In genomic region chr2:73359915-73360697, GRCh38 we compare ENCODE assay signal across 12 cellular contexts. TPM values are rescaled to one million over a fixed set of nuclear protein-coding genes. Genes with fewer than 3 reads are reported as not detected.
DNase-seq lines count a peak whose midpoint lies in the region; ATAC-seq, FAIRE-seq and TF ChIP-seq lines count a peak whose summit lies in the region.
"Had no signal": no experiment of that assay in that cellular context is flagged by ENCODE, and none has a peak within 500 bp of the region (broad histone marks: within the 10 kb centered on the region; RNA-seq: fewer than 3 reads in every experiment).

No MANE protein-coding gene starts in this region.

- BruUV-seq in A673 (replicated peaks; lab: Mats Ljungman, UMichigan), result no TSS peak

- CTCF ChIA-PET in A673 (lab: Charles Lee), result interaction anchor here (0.9 to 1.4 kb wide), 3 partner anchors 9 to 68 kb away, joined by 4 read pairs; partner anchors contain the start of gene ALMS1

- H3K27me3 ChIP-seq in A673 (replicated peaks; ENCODE audit: insufficient read depth, low read depth, low read length, poor library complexity), result no peaks in the 10 kb centered on the region

- H3K4me3 Mint-ChIP-seq in activated T-cell treated with anti-CD3 and anti-CD28 coated beads, Interleukin-2, amount 50 U/mL, for 24 hours, result no peak overlapping the region
- H3K4me3 Mint-ChIP-seq: activated B cell treated with CpG ODN at 0.5 μM for 24 hours; dendritic cell treated with granulocyte-macrophage colony-stimulating factor and Interleukin-4, amounts not matched to agents 40 ng/mL and 50 ng/mL, for 4 days; stimulated activated naive CD8-positive, alpha-beta T cell treated with anti-CD3 and anti-CD28 coated beads, Interleukin-15, Interleukin-2, amounts not matched to agents 100 ng/mL and 50 ng/mL, for 24 hours had no signal

- H3K9me3 ChIP-seq in A673 (ENCODE audit: low read depth, low read length, poor library complexity, severe bottlenecking), result no peaks in the 10 kb centered on the region

- ATAC-seq in GM18502 (IDR thresholded peaks at IDR 0.05; ENCODE audit: poor library complexity, unreplicated experiment), result no peak
- no peak for ATAC-seq in HG03139 (IDR thresholded peaks at IDR 0.05; ENCODE audit: unreplicated experiment)

- no peaks in the 10 kb centered on the region for H3K9me3 Mint-ChIP-seq in activated T-cell treated with anti-CD3 and anti-CD28 coated beads, Interleukin-2, amount 50 U/mL, for 24 hours
- H3K9me3 Mint-ChIP-seq: activated B cell treated with CpG ODN at 0.5 μM for 24 hours; dendritic cell treated with granulocyte-macrophage colony-stimulating factor and Interleukin-4, amounts not matched to agents 40 ng/mL and 50 ng/mL, for 4 days; stimulated activated naive CD8-positive, alpha-beta T cell treated with anti-CD3 and anti-CD28 coated beads, Interleukin-15, Interleukin-2, amounts not matched to agents 100 ng/mL and 50 ng/mL, for 24 hours had no signal

- POLR2A ChIA-PET in A673 (lab: Charles Lee; ENCODE audit: low non-redundant PET), result interaction anchor here (0.6 kb wide), 1 partner anchor 44 kb away, joined by 3 read pairs; no protein-coding TSS in a partner anchor

- FAIRE-seq in G401.6 (lab: Jason Lieb, UNC), result peak; percentile 93
- FAIRE-seq in RCC 7860 (lab: Jason Lieb, UNC), result peak; percentile 37
- FAIRE-seq: GM18507 had no signal

- H3K4me3 ChIP-seq in A673 (ENCODE audit: low read depth, low read length, poor library complexity, severe bottlenecking), result no peak overlapping the region
- no peak overlapping the region for H3K4me3 ChIP-seq in fibroblast of pulmonary artery (replicated peaks; ENCODE audit: low read depth, low read length)

- H3K27me3 Mint-ChIP-seq in activated T-cell treated with anti-CD3 and anti-CD28 coated beads, Interleukin-2, amount 50 U/mL, for 24 hours, result peaks cover 6% of the 10 kb centered on the region

- no peak overlapping the region for H3K27ac ChIP-seq in A673 (ENCODE audit: low read depth, low read length, poor library complexity, severe bottlenecking)

- no peak overlapping the region for H3K27ac Mint-ChIP-seq in activated T-cell treated with anti-CD3 and anti-CD28 coated beads, Interleukin-2, amount 50 U/mL, for 24 hours
- H3K27ac Mint-ChIP-seq: activated B cell treated with CpG ODN at 0.5 μM for 24 hours; dendritic cell treated with granulocyte-macrophage colony-stimulating factor and Interleukin-4, amounts not matched to agents 40 ng/mL and 50 ng/mL, for 4 days; stimulated activated naive CD8-positive, alpha-beta T cell treated with anti-CD3 and anti-CD28 coated beads, Interleukin-15, Interleukin-2, amounts not matched to agents 100 ng/mL and 50 ng/mL, for 24 hours had no signal

- intact Hi-C loops in A673 (cut with micrococcal nuclease; ENCODE audit: unreplicated experiment), result no loop called here

- TF ChIP-seq CTCF in A673 (conservative IDR thresholded peaks at IDR 0.05; ENCODE audit: low read depth, low read length), result peak; percentile 69
- peak; percentile 53 for TF ChIP-seq CTCF in fibroblast of pulmonary artery (IDR thresholded peaks at IDR 0.05; ENCODE audit: low read length, missing control alignments)

- DNase-seq in A673 (ENCODE audit: low spot score) (peak; percentile 42), RCC 7860 (ENCODE audit: low spot score) (peak; percentile 6), fibroblast of pulmonary artery (ENCODE audit: low read depth) (peak; percentile 12), islet precursor cell (no peak)
- no peak for DNase-seq in activated T-cell treated with anti-CD3 and anti-CD28 coated beads, Interleukin-2, amount 50 U/mL, for 24 hours
- DNase-seq: activated B cell treated with CpG ODN at 0.5 μM for 24 hours had no signal

- H3K4me1 Mint-ChIP-seq in activated T-cell treated with anti-CD3 and anti-CD28 coated beads, Interleukin-2, amount 50 U/mL, for 24 hours (ENCODE audit: low read depth), result no peaks in the 10 kb centered on the region
- H3K4me1 Mint-ChIP-seq: activated B cell treated with CpG ODN at 0.5 μM for 24 hours had no signal

- no peaks in the 10 kb centered on the region for H3K36me3 Mint-ChIP-seq in activated T-cell treated with anti-CD3 and anti-CD28 coated beads, Interleukin-2, amount 50 U/mL, for 24 hours (ENCODE audit: low read depth)

- no peaks in the 10 kb centered on the region for H3K36me3 ChIP-seq in A673 (ENCODE audit: insufficient read depth, low read length, poor library complexity, severe bottlenecking)

- H3K4me1 ChIP-seq in A673 (ENCODE audit: insufficient read depth, low read length, poor library complexity, severe bottlenecking), result no peaks in the 10 kb centered on the region

RNA-seq across cellular contexts. Expression of gene ALMS1, which starts 25.5 kb away (rescaled TPM):
- total RNA-seq in A673 (2021), result 35.7 and 37.3 TPM in 2 replicates

Comparison
In these comparisons a context has a peak if more than half of its experiments do, and no peak if none do; other contexts are left out.
1. DNase-seq: peak in A673 (single experiment), RCC 7860 (single experiment) and fibroblast of pulmonary artery (single experiment); none in islet precursor cell (single experiment) and activated T-cell treated with anti-CD3 and anti-CD28 coated beads, Interleukin-2, amount 50 U/mL, for 24 hours (single experiment).